ENCODE assay signal across 8 cellular contexts in genomic region chr17:3964203-3965122, GRCh38. TPM values are rescaled to one million over a fixed set of nuclear protein-coding genes. Genes with fewer than 3 reads are reported as not detected.
DNase-seq lines count a peak whose midpoint lies in the region; ATAC-seq, FAIRE-seq and TF ChIP-seq lines count a peak whose summit lies in the region.

TSS of gene ATP2A3 (minus strand) at chr17:3964437. CDS start at chr17:3964291, 146 bp downstream.

- H3K9ac ChIP-seq in Karpas-422 (ENCODE audit: low read length) (peak within 1 kb of the TSS; percentile 95), endothelial cell of umbilical vein (replicated peaks; ENCODE audit: extremely low read depth, insufficient read depth, low read length) (no peak within 1 kb of the TSS), neural progenitor cell (no peak within 1 kb of the TSS)

- no peaks in the 10 kb centered on the region for H3K9me2 ChIP-seq in Karpas-422 (replicated peaks; ENCODE audit: insufficient read depth, low read length)

- H3K9me3 Mint-ChIP-seq in CD4-positive, alpha-beta memory T cell: no peaks in the 10 kb centered on the region
- H3K9me3 Mint-ChIP-seq in activated CD8-positive, alpha-beta T cell treated with anti-CD3 and anti-CD28 coated beads for 36 hours: no peaks in the 10 kb centered on the region
- H3K9me3 Mint-ChIP-seq in neural progenitor cell: no peaks in the 10 kb centered on the region

- peak within 1 kb of the TSS; percentile 77 for H3K27ac ChIP-seq in CD4-positive, alpha-beta memory T cell (ENCODE audit: low read depth, low read length)
- H3K27ac ChIP-seq in Karpas-422 (ENCODE audit: low read length) (peak within 1 kb of the TSS; percentile 99), endothelial cell of umbilical vein (ENCODE audit: insufficient read depth, low read depth, low read length) (no peak within 1 kb of the TSS), neural progenitor cell (no peak within 1 kb of the TSS), transverse colon (peak within 1 kb of the TSS; percentile 90 to 98 (median 94))

- WGBS in transverse colon (ENCODE audit: low coverage in 1 of 2), 2 donors: 0% methylated on average over 18 of the region's 92 CpGs; no CpG with 5 or more reads in 1 of the 2 donors

- intact Hi-C loops in CD4-positive, alpha-beta memory T cell (cut with micrococcal nuclease): loop anchor here (1.0 to 2.0 kb wide), 5 partner anchors 20 to 118 kb away; partner anchors contain the start of genes CAMKK1 and NCBP3
- intact Hi-C loops in activated CD8-positive, alpha-beta T cell treated with anti-CD3 and anti-CD28 coated beads for 36 hours (cut with micrococcal nuclease): loop anchor here (5.0 kb wide), 1 partner anchor 38 kb away; no protein-coding TSS in a partner anchor
- intact Hi-C loops in endothelial cell of umbilical vein (cut with micrococcal nuclease) (loop anchor here (2.0 kb wide), 1 partner anchor 40 kb away; no protein-coding TSS in a partner anchor), transverse colon (cut with DNase I; ENCODE audit: low total_unique reads) (no loop called here)

- CTCF ChIA-PET in CD4-positive, alpha-beta memory T cell (lab: Charles Lee; ENCODE audit: partially characterized antibody): interaction anchor here (0.6 to 2.7 kb wide), 14 partner anchors 15 to 118 kb away, joined by 3 to 23 read pairs (median 6); no protein-coding TSS in a partner anchor
- CTCF ChIA-PET in activated CD8-positive, alpha-beta T cell treated with anti-CD3 and anti-CD28 coated beads for 36 hours (lab: Charles Lee): interaction anchor here (0.8 to 3.9 kb wide), 9 partner anchors 14 to 227 kb away, joined by 3 to 27 read pairs (median 4); partner anchors contain the start of gene P2RX1
- CTCF ChIA-PET in endothelial cell of umbilical vein (lab: Charles Lee): interaction anchor here (0.9 to 4.2 kb wide), 15 partner anchors 10 to 108 kb away, joined by 3 to 22 read pairs (median 4); no protein-coding TSS in a partner anchor

- H3K4me2 ChIP-seq in Karpas-422 (ENCODE audit: low read depth, low read length, poor library complexity, severe bottlenecking) (peak within 1 kb of the TSS; percentile 96), endothelial cell of umbilical vein (ENCODE audit: insufficient read depth, low read length) (peak within 1 kb of the TSS; percentile 57), neural progenitor cell (peak within 1 kb of the TSS; percentile 80)

- TF ChIP-seq EP300 in transverse colon (IDR thresholded peaks at IDR 0.05; ENCODE audit: low read depth): no peak

- peaks cover 8 to 18% of the 10 kb centered on the region in 2 donors for H3K36me3 Mint-ChIP-seq in CD4-positive, alpha-beta memory T cell
- peaks cover 4% of the 10 kb centered on the region for H3K36me3 Mint-ChIP-seq in activated CD8-positive, alpha-beta T cell treated with anti-CD3 and anti-CD28 coated beads for 36 hours (ENCODE audit: low read depth)
- H3K36me3 Mint-ChIP-seq in neural progenitor cell: no peaks in the 10 kb centered on the region

- peak; percentile 59 to 79 (median 62) for DNase-seq in CD4-positive, alpha-beta memory T cell
- peak; percentile 91 for DNase-seq in Karpas-422
- peak; percentile 80 for DNase-seq in activated CD8-positive, alpha-beta T cell treated with anti-CD3 and anti-CD28 coated beads for 36 hours
- DNase-seq in endothelial cell of umbilical vein (ENCODE audit: low read depth, low spot score): no peak
- peak; percentile 51 for DNase-seq in neural progenitor cell (ENCODE audit: low spot score)
- DNase-seq in transverse colon: peak; percentile 78
- no peak for DNase-seq in NCI-H2029 (lab: John Stamatoyannopoulos, UW)

- H3K27me3 ChIP-seq in CD4-positive, alpha-beta memory T cell (ENCODE audit: insufficient read depth, low read length): no peaks in the 10 kb centered on the region
- H3K27me3 ChIP-seq in Karpas-422 (ENCODE audit: low read length): no peaks in the 10 kb centered on the region
- H3K27me3 ChIP-seq in endothelial cell of umbilical vein (ENCODE audit: control insufficient read depth in 2 of 2, insufficient read depth in 2 of 2, low read length in 2 of 2): peaks cover 20 to 27% of the 10 kb centered on the region in 2 experiments
- peaks cover 61% of the 10 kb centered on the region for H3K27me3 ChIP-seq in neural progenitor cell
- H3K27me3 ChIP-seq in transverse colon: no peaks in the 10 kb centered on the region

- peaks cover 28 to 50% (median 43%) of the 10 kb centered on the region in 4 donors for H3K4me1 Mint-ChIP-seq in CD4-positive, alpha-beta memory T cell
- H3K4me1 Mint-ChIP-seq in activated CD8-positive, alpha-beta T cell treated with anti-CD3 and anti-CD28 coated beads for 36 hours (ENCODE audit: low read depth): peaks cover 43% of the 10 kb centered on the region
- H3K4me1 Mint-ChIP-seq in neural progenitor cell: peaks cover 16% of the 10 kb centered on the region

- in situ Hi-C loops in transverse colon (cut with MboI; ENCODE audit: low pct_ligation_motif_present in 1 of 4, low pct_unique_long_range_greater_than_20kb in 1 of 4, low sequenced_read_pairs in 3 of 4): no loop called here

- no peaks in the 10 kb centered on the region for H3K27me3 Mint-ChIP-seq in CD4-positive, alpha-beta memory T cell
- H3K27me3 Mint-ChIP-seq in activated CD8-positive, alpha-beta T cell treated with anti-CD3 and anti-CD28 coated beads for 36 hours: no peaks in the 10 kb centered on the region
- peaks cover 48% of the 10 kb centered on the region for H3K27me3 Mint-ChIP-seq in neural progenitor cell (ENCODE audit: insufficient read depth, low read depth)

- peak within 1 kb of the TSS; percentile 87 to 98 (median 96) for H3K27ac Mint-ChIP-seq in CD4-positive, alpha-beta memory T cell
- peak within 1 kb of the TSS; percentile 91 for H3K27ac Mint-ChIP-seq in activated CD8-positive, alpha-beta T cell treated with anti-CD3 and anti-CD28 coated beads for 36 hours
- no peak within 1 kb of the TSS for H3K27ac Mint-ChIP-seq in neural progenitor cell

- ATAC-seq in GM19463 (IDR thresholded peaks at IDR 0.05; ENCODE audit: unreplicated experiment): peak; percentile 47
- ATAC-seq in activated CD8-positive, alpha-beta T cell treated with anti-CD3 and anti-CD28 coated beads for 36 hours: peak; percentile 74

- TF ChIP-seq POLR2A in endothelial cell of umbilical vein (IDR thresholded peaks at IDR 0.05; ENCODE audit: low read depth, low read length): no peak
- no peak for TF ChIP-seq POLR2A in transverse colon (IDR thresholded peaks at IDR 0.05)

- FAIRE-seq in endothelial cell of umbilical vein (lab: Jason Lieb, UNC): no peak

- POLR2A ChIA-PET in CD4-positive, alpha-beta memory T cell (lab: Charles Lee; ENCODE audit: partially characterized antibody): interaction anchor here (0.5 to 5.0 kb wide), 24 partner anchors 8 to 1150 kb away, joined by 3 to 46 read pairs (median 4); partner anchors contain the start of genes CAMKK1, CYB5D2, NCBP3 and P2RX1
- POLR2A ChIA-PET in activated CD8-positive, alpha-beta T cell treated with anti-CD3 and anti-CD28 coated beads for 36 hours (lab: Charles Lee): interaction anchor here (0.9 to 1.7 kb wide), 7 partner anchors 30 to 118 kb away, joined by 3 to 6 read pairs (median 5); partner anchors contain the start of genes CAMKK1, NCBP3 and P2RX1
- POLR2A ChIA-PET in endothelial cell of umbilical vein (lab: Charles Lee): interaction anchor here (0.7 kb wide), 1 partner anchor 34 kb away, joined by 4 read pairs; no protein-coding TSS in a partner anchor

- H4K20me1 ChIP-seq in Karpas-422 (ENCODE audit: insufficient read depth, low read depth, low read length): peaks cover 17% of the 10 kb centered on the region
- H4K20me1 ChIP-seq in endothelial cell of umbilical vein (replicated peaks; ENCODE audit: control insufficient read depth, extremely low read depth, insufficient read depth, low read length): no peaks in the 10 kb centered on the region
- H4K20me1 ChIP-seq in neural progenitor cell (ENCODE audit: low read depth): no peaks in the 10 kb centered on the region

- peak within 1 kb of the TSS; percentile 90 to 94 (median 93) for H3K4me3 Mint-ChIP-seq in CD4-positive, alpha-beta memory T cell
- H3K4me3 Mint-ChIP-seq in activated CD8-positive, alpha-beta T cell treated with anti-CD3 and anti-CD28 coated beads for 36 hours: peak within 1 kb of the TSS; percentile 86
- peak within 1 kb of the TSS; percentile 69 for H3K4me3 Mint-ChIP-seq in neural progenitor cell

- peaks cover 45% of the 10 kb centered on the region for H3K4me1 ChIP-seq in CD4-positive, alpha-beta memory T cell (ENCODE audit: insufficient read depth, low read length)
- H3K4me1 ChIP-seq in Karpas-422 (ENCODE audit: low read length) (peaks cover 85% of the 10 kb centered on the region), endothelial cell of umbilical vein (ENCODE audit: control insufficient read depth, extremely low read depth, insufficient read depth, low read length) (peaks cover 5% of the 10 kb centered on the region), neural progenitor cell (peaks cover 4% of the 10 kb centered on the region), transverse colon (peaks cover 22 to 67% (median 54%) of the 10 kb centered on the region in 4 donors)

- TF ChIP-seq CTCF in activated CD8-positive, alpha-beta T cell treated with anti-CD3 and anti-CD28 coated beads for 36 hours (IDR thresholded peaks at IDR 0.05): no peak
- TF ChIP-seq CTCF in endothelial cell of umbilical vein (IDR thresholded peaks at IDR 0.05; ENCODE audit: extremely low read depth in 1 of 2, insufficient read depth in 1 of 2, low read depth in 1 of 2, low read length in 2 of 2) (no peak), neural progenitor cell (IDR thresholded peaks at IDR 0.05) (no peak), transverse colon (IDR thresholded peaks at IDR 0.05) (no peak)

- no peaks in the 10 kb centered on the region for H3K9me3 ChIP-seq in CD4-positive, alpha-beta memory T cell (ENCODE audit: control insufficient read depth in 1 of 2, low read length in 2 of 2)
- no peaks in the 10 kb centered on the region for H3K9me3 ChIP-seq in Karpas-422 (ENCODE audit: low read length)
- H3K9me3 ChIP-seq in endothelial cell of umbilical vein (replicated peaks; ENCODE audit: control insufficient read depth, insufficient read depth, low read length): no peaks in the 10 kb centered on the region
- H3K9me3 ChIP-seq in neural progenitor cell (ENCODE audit: low read depth): no peaks in the 10 kb centered on the region
- H3K9me3 ChIP-seq in transverse colon: no peaks in the 10 kb centered on the region

- no TSS peak for BruUV-seq in endothelial cell of umbilical vein (replicated peaks; lab: Mats Ljungman, UMichigan)

- no peaks in the 10 kb centered on the region for H3K9me1 ChIP-seq in endothelial cell of umbilical vein (replicated peaks; ENCODE audit: control insufficient read depth, extremely low read depth, insufficient read depth, low read length)

- peak within 1 kb of the TSS; percentile 80 to 97 for H3K4me3 ChIP-seq in CD4-positive, alpha-beta memory T cell (ENCODE audit: low read length in 2 of 2)
- H3K4me3 ChIP-seq in Karpas-422 (ENCODE audit: low read length) (peak within 1 kb of the TSS; percentile 91), endothelial cell of umbilical vein (replicated peaks in 1 of 3; ENCODE audit: insufficient read depth in 1 of 3, low read depth in 1 of 3, low read length in 3 of 3) (peak within 1 kb of the TSS; percentile 20 to 26 (median 23)), neural progenitor cell (peak within 1 kb of the TSS; percentile 45), transverse colon (peak within 1 kb of the TSS; percentile 40 to 75 (median 63))

- H3K36me3 ChIP-seq in CD4-positive, alpha-beta memory T cell (ENCODE audit: insufficient read depth, low read length): peaks cover 5% of the 10 kb centered on the region
- H3K36me3 ChIP-seq in Karpas-422 (ENCODE audit: insufficient read depth, low read length): peaks cover 23% of the 10 kb centered on the region
- H3K36me3 ChIP-seq in endothelial cell of umbilical vein (ENCODE audit: control insufficient read depth in 2 of 2, extremely low read depth in 1 of 2, insufficient read depth in 2 of 2, low read length in 2 of 2): no peaks in the 10 kb centered on the region
- no peaks in the 10 kb centered on the region for H3K36me3 ChIP-seq in neural progenitor cell
- no peaks in the 10 kb centered on the region for H3K36me3 ChIP-seq in transverse colon

- H2AFZ ChIP-seq in Karpas-422 (ENCODE audit: low read length) (0 out of 2 replicates have a peak within 1 kb of the TSS, but pooled peaks have one; percentile 48), endothelial cell of umbilical vein (ENCODE audit: low read depth, low read length) (peak within 1 kb of the TSS; percentile 91), neural progenitor cell (replicated peaks) (peak within 1 kb of the TSS; percentile 88)

- dilution Hi-C loops in endothelial cell of umbilical vein (cut with MboI; ENCODE audit: extremely low pct_ligation_motif_present, low sequenced_read_pairs): no loop called here

- H3K79me2 ChIP-seq in Karpas-422 (ENCODE audit: low read length): peaks cover 37% of the 10 kb centered on the region
- H3K79me2 ChIP-seq in endothelial cell of umbilical vein (ENCODE audit: control insufficient read depth, insufficient read depth, low read length): no peaks in the 10 kb centered on the region
- no peaks in the 10 kb centered on the region for H3K79me2 ChIP-seq in neural progenitor cell (ENCODE audit: low read depth)

- H3F3A ChIP-seq in neural progenitor cell (ENCODE audit: low read depth): peaks cover 19% of the 10 kb centered on the region

RNA-seq across cellular contexts. Expression of gene ATP2A3, which starts in this region (rescaled TPM):
- total RNA-seq in CD4-positive, alpha-beta memory T cell: 100 to 1,000 TPM; 157 to 177 TPM
- polyA plus RNA-seq in CD4-positive, alpha-beta memory T cell: 10 to 100 TPM; 34.4 to 89.0 TPM
- 101 and 204 TPM in 2 replicates for total RNA-seq in Karpas-422 (2014; rRNA removed; shearing (Covaris generic); ENCODE audit: low replicate concordance)
- 100 to 1,000 TPM; 113 to 117 TPM for total RNA-seq in activated CD8-positive, alpha-beta T cell treated with anti-CD3 and anti-CD28 coated beads for 36 hours
- total RNA-seq in endothelial cell of umbilical vein (0.55 and 0.78 TPM in 2 replicates), neural progenitor cell (ENCODE audit: low replicate concordance) (0.65 and 2.8 TPM in 2 replicates), transverse colon (100 to 1,000 TPM; 142 to 300 (median 208) TPM)
- 0.37 TPM in 2 replicates for polyA plus RNA-seq in endothelial cell of umbilical vein
- 0.28 and 0.32 TPM in 2 replicates for polyA plus RNA-seq in endothelial cell of umbilical vein (2011; cell fraction: cytosol; rRNA removed)
- polyA plus RNA-seq in endothelial cell of umbilical vein (2011; cell fraction: nucleus; rRNA removed): 0.26 and 0.36 TPM in 2 replicates
- 1.6 and 1.8 TPM in 2 replicates for polyA plus RNA-seq in endothelial cell of umbilical vein (2012)
- polyA minus RNA-seq in endothelial cell of umbilical vein: 1.4 and 3.2 TPM in 2 replicates
- polyA minus RNA-seq in endothelial cell of umbilical vein (2011; cell fraction: cytosol; rRNA and poly(A)+ RNA removed): 4.7 TPM
- 0.82 TPM in 1 of 2 replicates, not detected in the other for polyA minus RNA-seq in endothelial cell of umbilical vein (2011; cell fraction: nucleus; rRNA and poly(A)+ RNA removed)

Comparison
In these comparisons a context has a peak if more than half of its experiments do, and no peak if none do; other contexts are left out.
1. RNA of gene ATP2A3 (total RNA-seq): 142 to 300 TPM in transverse colon, 157 to 177 TPM in CD4-positive, alpha-beta memory T cell, 113 to 117 TPM in activated CD8-positive, alpha-beta T cell treated with anti-CD3 and anti-CD28 coated beads for 36 hours and 101 to 204 TPM in Karpas-422; 0.65 to 2.8 TPM in neural progenitor cell and 0.55 to 0.78 TPM in endothelial cell of umbilical vein; every median in the first group is over 10 times any median in the second.
2. RNA of gene ATP2A3 (polyA plus RNA-seq): 34.4 to 89.0 TPM in CD4-positive, alpha-beta memory T cell; 0.26 to 1.8 TPM in endothelial cell of umbilical vein; every median in the first group is over 10 times any median in the second.
3. DNase-seq: peak in CD4-positive, alpha-beta memory T cell (5 of 5), Karpas-422 (single experiment), activated CD8-positive, alpha-beta T cell treated with anti-CD3 and anti-CD28 coated beads for 36 hours (single experiment), neural progenitor cell (single experiment) and transverse colon (single experiment); none in endothelial cell of umbilical vein (single experiment) and NCI-H2029 (single experiment).
4. H3K27ac ChIP-seq: peak in CD4-positive, alpha-beta memory T cell (single experiment), Karpas-422 (single experiment) and transverse colon (4 of 4); none in endothelial cell of umbilical vein (single experiment) and neural progenitor cell (single experiment).
5. H3K4me3 ChIP-seq: peak in every context shown above with its lines; median percentile 91 in Karpas-422; 88 in CD4-positive, alpha-beta memory T cell; 63 in transverse colon; 45 in neural progenitor cell; 23 in endothelial cell of umbilical vein.
6. Peak in every context shown above with its lines, with median percentiles within 50 percentile points of each other: H3K4me3 Mint-ChIP-seq, H2AFZ ChIP-seq and H3K4me2 ChIP-seq.